1 cellular context compared by ENCODE assay signal in the genomic region with DNA sequence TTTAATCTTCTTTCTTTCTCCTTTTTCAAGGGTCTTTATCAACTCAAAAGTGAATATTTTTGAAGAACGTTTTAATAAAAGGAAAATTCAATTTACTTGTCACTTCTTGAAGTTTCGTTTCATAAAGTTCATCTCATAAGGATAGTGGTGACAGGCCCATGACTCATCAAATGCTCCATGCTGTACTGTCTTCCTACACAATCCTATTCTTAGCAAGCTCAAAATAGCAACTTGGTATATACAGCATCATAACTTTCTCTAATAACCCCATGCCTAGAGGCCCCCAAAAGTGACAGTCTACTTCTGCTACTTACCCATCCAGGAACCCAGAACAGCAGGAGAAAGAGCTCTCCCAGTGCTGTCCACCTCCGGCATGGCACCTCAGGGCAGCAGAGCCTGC.
TF ChIP-seq lines count a peak whose summit lies in the region.

No MANE protein-coding gene starts in this region.

TF ChIP-seq in GM12878, 131 proteins besides CTCF, POLR2A, EP300 and RAD21:
- TF ChIP-seq, protein P1, sequence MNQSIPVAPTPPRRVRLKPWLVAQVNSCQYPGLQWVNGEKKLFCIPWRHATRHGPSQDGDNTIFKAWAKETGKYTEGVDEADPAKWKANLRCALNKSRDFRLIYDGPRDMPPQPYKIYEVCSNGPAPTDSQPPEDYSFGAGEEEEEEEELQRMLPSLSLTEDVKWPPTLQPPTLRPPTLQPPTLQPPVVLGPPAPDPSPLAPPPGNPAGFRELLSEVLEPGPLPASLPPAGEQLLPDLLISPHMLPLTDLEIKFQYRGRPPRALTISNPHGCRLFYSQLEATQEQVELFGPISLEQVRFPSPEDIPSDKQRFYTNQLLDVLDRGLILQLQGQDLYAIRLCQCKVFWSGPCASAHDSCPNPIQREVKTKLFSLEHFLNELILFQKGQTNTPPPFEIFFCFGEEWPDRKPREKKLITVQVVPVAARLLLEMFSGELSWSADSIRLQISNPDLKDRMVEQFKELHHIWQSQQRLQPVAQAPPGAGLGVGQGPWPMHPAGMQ (IDR thresholded peaks at IDR 0.05; ENCODE audit: borderline replicate concordance): no peak
- TF ChIP-seq MEF2A (IDR thresholded peaks at IDR 0.05; ENCODE audit: insufficient read depth, low read depth, low read length) (peak; percentile 80; the same call in 1 of the 2 replicates), RELA (IDR thresholded peaks at IDR 0.05; ENCODE audit: borderline replicate concordance, partially characterized antibody) (no peak), LARP7 (IDR thresholded peaks at IDR 0.05) (no peak), RAD51 (IDR thresholded peaks at IDR 0.05) (no peak), NR2C2 (IDR thresholded peaks at IDR 0.05; ENCODE audit: borderline replicate concordance, control insufficient read depth, insufficient read length, low read depth) (no peak), POLR2AphosphoS5 (IDR thresholded peaks at IDR 0.05; ENCODE audit: low read length) (no peak), KAT2A (conservative IDR thresholded peaks at IDR 0.05; ENCODE audit: control insufficient read depth, low read depth, low read length) (no peak), CREB1 (IDR thresholded peaks at IDR 0.05; ENCODE audit: low read depth) (peak; percentile 23; the same call in 1 of the 2 replicates), SMAD1 (IDR thresholded peaks at IDR 0.05; ENCODE audit: low read depth, partially characterized antibody) (no peak), POU2F2 (IDR thresholded peaks at IDR 0.05; ENCODE audit: borderline replicate concordance, low read depth, low read length) (no peak), JUNB (IDR thresholded peaks at IDR 0.05) (peak; percentile 40; the same call in 1 of the 2 replicates), NFIC (IDR thresholded peaks at IDR 0.05; ENCODE audit: low read depth, low read length) (no peak; the same call in 1 of the 2 replicates), CEBPB (IDR thresholded peaks at IDR 0.05; ENCODE audit: borderline replicate concordance in 1 of 2, low read depth in 2 of 2, low read length in 2 of 2) (no peak), EED (IDR thresholded peaks at IDR 0.05; ENCODE audit: low read depth) (no peak), GABPA (IDR thresholded peaks at IDR 0.05; ENCODE audit: low read depth) (no peak), SMC3 (IDR thresholded peaks at IDR 0.05; ENCODE audit: borderline replicate concordance, low read length) (no peak)
- TF ChIP-seq, protein P2, sequence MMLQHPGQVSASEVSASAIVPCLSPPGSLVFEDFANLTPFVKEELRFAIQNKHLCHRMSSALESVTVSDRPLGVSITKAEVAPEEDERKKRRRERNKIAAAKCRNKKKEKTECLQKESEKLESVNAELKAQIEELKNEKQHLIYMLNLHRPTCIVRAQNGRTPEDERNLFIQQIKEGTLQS (IDR thresholded peaks at IDR 0.05; ENCODE audit: borderline replicate concordance, extremely low read depth, low read depth, low read length): no peak
- TF ChIP-seq, protein P3, sequence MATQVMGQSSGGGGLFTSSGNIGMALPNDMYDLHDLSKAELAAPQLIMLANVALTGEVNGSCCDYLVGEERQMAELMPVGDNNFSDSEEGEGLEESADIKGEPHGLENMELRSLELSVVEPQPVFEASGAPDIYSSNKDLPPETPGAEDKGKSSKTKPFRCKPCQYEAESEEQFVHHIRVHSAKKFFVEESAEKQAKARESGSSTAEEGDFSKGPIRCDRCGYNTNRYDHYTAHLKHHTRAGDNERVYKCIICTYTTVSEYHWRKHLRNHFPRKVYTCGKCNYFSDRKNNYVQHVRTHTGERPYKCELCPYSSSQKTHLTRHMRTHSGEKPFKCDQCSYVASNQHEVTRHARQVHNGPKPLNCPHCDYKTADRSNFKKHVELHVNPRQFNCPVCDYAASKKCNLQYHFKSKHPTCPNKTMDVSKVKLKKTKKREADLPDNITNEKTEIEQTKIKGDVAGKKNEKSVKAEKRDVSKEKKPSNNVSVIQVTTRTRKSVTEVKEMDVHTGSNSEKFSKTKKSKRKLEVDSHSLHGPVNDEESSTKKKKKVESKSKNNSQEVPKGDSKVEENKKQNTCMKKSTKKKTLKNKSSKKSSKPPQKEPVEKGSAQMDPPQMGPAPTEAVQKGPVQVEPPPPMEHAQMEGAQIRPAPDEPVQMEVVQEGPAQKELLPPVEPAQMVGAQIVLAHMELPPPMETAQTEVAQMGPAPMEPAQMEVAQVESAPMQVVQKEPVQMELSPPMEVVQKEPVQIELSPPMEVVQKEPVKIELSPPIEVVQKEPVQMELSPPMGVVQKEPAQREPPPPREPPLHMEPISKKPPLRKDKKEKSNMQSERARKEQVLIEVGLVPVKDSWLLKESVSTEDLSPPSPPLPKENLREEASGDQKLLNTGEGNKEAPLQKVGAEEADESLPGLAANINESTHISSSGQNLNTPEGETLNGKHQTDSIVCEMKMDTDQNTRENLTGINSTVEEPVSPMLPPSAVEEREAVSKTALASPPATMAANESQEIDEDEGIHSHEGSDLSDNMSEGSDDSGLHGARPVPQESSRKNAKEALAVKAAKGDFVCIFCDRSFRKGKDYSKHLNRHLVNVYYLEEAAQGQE (IDR thresholded peaks at IDR 0.05; ENCODE audit: low read depth, low read length): no peak
- TF ChIP-seq, protein P4, sequence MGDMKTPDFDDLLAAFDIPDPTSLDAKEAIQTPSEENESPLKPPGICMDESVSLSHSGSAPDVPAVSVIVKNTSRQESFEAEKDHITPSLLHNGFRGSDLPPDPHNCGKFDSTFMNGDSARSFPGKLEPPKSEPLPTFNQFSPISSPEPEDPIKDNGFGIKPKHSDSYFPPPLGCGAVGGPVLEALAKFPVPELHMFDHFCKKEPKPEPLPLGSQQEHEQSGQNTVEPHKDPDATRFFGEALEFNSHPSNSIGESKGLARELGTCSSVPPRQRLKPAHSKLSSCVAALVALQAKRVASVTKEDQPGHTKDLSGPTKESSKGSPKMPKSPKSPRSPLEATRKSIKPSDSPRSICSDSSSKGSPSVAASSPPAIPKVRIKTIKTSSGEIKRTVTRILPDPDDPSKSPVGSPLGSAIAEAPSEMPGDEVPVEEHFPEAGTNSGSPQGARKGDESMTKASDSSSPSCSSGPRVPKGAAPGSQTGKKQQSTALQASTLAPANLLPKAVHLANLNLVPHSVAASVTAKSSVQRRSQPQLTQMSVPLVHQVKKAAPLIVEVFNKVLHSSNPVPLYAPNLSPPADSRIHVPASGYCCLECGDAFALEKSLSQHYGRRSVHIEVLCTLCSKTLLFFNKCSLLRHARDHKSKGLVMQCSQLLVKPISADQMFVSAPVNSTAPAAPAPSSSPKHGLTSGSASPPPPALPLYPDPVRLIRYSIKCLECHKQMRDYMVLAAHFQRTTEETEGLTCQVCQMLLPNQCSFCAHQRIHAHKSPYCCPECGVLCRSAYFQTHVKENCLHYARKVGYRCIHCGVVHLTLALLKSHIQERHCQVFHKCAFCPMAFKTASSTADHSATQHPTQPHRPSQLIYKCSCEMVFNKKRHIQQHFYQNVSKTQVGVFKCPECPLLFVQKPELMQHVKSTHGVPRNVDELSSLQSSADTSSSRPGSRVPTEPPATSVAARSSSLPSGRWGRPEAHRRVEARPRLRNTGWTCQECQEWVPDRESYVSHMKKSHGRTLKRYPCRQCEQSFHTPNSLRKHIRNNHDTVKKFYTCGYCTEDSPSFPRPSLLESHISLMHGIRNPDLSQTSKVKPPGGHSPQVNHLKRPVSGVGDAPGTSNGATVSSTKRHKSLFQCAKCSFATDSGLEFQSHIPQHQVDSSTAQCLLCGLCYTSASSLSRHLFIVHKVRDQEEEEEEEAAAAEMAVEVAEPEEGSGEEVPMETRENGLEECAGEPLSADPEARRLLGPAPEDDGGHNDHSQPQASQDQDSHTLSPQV (IDR thresholded peaks at IDR 0.05): no peak
- TF ChIP-seq, protein P5, sequence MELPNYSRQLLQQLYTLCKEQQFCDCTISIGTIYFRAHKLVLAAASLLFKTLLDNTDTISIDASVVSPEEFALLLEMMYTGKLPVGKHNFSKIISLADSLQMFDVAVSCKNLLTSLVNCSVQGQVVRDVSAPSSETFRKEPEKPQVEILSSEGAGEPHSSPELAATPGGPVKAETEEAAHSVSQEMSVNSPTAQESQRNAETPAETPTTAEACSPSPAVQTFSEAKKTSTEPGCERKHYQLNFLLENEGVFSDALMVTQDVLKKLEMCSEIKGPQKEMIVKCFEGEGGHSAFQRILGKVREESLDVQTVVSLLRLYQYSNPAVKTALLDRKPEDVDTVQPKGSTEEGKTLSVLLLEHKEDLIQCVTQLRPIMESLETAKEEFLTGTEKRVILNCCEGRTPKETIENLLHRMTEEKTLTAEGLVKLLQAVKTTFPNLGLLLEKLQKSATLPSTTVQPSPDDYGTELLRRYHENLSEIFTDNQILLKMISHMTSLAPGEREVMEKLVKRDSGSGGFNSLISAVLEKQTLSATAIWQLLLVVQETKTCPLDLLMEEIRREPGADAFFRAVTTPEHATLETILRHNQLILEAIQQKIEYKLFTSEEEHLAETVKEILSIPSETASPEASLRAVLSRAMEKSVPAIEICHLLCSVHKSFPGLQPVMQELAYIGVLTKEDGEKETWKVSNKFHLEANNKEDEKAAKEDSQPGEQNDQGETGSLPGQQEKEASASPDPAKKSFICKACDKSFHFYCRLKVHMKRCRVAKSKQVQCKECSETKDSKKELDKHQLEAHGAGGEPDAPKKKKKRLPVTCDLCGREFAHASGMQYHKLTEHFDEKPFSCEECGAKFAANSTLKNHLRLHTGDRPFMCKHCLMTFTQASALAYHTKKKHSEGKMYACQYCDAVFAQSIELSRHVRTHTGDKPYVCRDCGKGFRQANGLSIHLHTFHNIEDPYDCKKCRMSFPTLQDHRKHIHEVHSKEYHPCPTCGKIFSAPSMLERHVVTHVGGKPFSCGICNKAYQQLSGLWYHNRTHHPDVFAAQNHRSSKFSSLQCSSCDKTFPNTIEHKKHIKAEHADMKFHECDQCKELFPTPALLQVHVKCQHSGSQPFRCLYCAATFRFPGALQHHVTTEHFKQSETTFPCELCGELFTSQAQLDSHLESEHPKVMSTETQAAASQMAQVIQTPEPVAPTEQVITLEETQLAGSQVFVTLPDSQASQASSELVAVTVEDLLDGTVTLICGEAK (IDR thresholded peaks at IDR 0.05; ENCODE audit: borderline replicate concordance): no peak
- TF ChIP-seq, protein P6, sequence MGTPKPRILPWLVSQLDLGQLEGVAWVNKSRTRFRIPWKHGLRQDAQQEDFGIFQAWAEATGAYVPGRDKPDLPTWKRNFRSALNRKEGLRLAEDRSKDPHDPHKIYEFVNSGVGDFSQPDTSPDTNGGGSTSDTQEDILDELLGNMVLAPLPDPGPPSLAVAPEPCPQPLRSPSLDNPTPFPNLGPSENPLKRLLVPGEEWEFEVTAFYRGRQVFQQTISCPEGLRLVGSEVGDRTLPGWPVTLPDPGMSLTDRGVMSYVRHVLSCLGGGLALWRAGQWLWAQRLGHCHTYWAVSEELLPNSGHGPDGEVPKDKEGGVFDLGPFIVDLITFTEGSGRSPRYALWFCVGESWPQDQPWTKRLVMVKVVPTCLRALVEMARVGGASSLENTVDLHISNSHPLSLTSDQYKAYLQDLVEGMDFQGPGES (IDR thresholded peaks at IDR 0.05): no peak
- TF ChIP-seq, protein P7, sequence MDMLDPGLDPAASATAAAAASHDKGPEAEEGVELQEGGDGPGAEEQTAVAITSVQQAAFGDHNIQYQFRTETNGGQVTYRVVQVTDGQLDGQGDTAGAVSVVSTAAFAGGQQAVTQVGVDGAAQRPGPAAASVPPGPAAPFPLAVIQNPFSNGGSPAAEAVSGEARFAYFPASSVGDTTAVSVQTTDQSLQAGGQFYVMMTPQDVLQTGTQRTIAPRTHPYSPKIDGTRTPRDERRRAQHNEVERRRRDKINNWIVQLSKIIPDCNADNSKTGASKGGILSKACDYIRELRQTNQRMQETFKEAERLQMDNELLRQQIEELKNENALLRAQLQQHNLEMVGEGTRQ (IDR thresholded peaks at IDR 0.05; ENCODE audit: borderline replicate concordance, low read depth, low read length): no peak
TF ChIP-seq in GM12878: peak in this region for 3.
